ENCODE assay signal across 13 cellular contexts in genomic region chr22:40383905-40384304, GRCh38. TPM values are rescaled to one million over a fixed set of nuclear protein-coding genes. Genes with fewer than 3 reads are reported as not detected.
DNase-seq lines count a peak whose midpoint lies in the region; ATAC-seq and TF ChIP-seq lines count a peak whose summit lies in the region.
"Had no signal": no experiment of that assay in that cellular context is flagged by ENCODE, and none has a peak within 500 bp of the region (broad histone marks: within the 10 kb centered on the region; RNA-seq: fewer than 3 reads in every experiment).

No MANE protein-coding gene starts in this region.

- no peak overlapping the region for H3K4me3 Mint-ChIP-seq in activated naive CD8-positive, alpha-beta T cell treated with anti-CD3 and anti-CD28 coated beads for 36 hours
- peak overlapping the region; percentile 24 for H3K4me3 Mint-ChIP-seq in memory B cell

- peaks cover 60% of the 10 kb centered on the region for H3K4me1 Mint-ChIP-seq in activated naive CD8-positive, alpha-beta T cell treated with anti-CD3 and anti-CD28 coated beads for 36 hours
- peaks cover 51% of the 10 kb centered on the region for H3K4me1 Mint-ChIP-seq in memory B cell

- H3K4me3 ChIP-seq in AG09309 (ENCODE audit: control insufficient read depth, low read depth, low read length) = no peak overlapping the region
- H3K4me3 ChIP-seq: left lung, thyroid gland had no signal

- TF ChIP-seq CTCF in AG09309 (IDR thresholded peaks at IDR 0.05; ENCODE audit: control insufficient read depth, insufficient read depth, low read depth, low read length, missing control alignments) (no peak), GM10266 (IDR thresholded peaks at IDR 0.05; ENCODE audit: control insufficient read depth, insufficient read depth, low read depth, missing control alignments) (no peak)

- no peaks in the 10 kb centered on the region for H3K9me3 Mint-ChIP-seq in activated naive CD8-positive, alpha-beta T cell treated with anti-CD3 and anti-CD28 coated beads for 36 hours
- H3K9me3 Mint-ChIP-seq in memory B cell = no peaks in the 10 kb centered on the region

- peak; percentile 43 for DNase-seq in AG09309 (ENCODE audit: low read depth)
- peak; percentile 44 for DNase-seq in GM04504 (ENCODE audit: low read depth)
- no peak for DNase-seq in activated naive CD8-positive, alpha-beta T cell treated with anti-CD3 and anti-CD28 coated beads for 36 hours
- no peak for DNase-seq in memory B cell (ENCODE audit: low spot score in 2 of 2)
- no peak for DNase-seq in GM10266 (ENCODE audit: extremely low spot score)
- DNase-seq in RPMI8226 = no peak
- DNase-seq: activated CD8-positive, alpha-beta memory T cell treated with anti-CD3 and anti-CD28 coated beads, Interleukin-2, amount 50 U/mL, for 4 hours; left lung; NK-92 treated with Interleukin-12 subunit alpha and Interleukin-12 subunit beta, amount 100 ng/mL, for 24 hours; T-helper 1 cell; thyroid gland had no signal

- H3K27ac Mint-ChIP-seq in activated naive CD8-positive, alpha-beta T cell treated with anti-CD3 and anti-CD28 coated beads for 36 hours = peak overlapping the region; percentile 8
- peak overlapping the region; percentile 14 for H3K27ac Mint-ChIP-seq in memory B cell

- ATAC-seq in memory B cell (ENCODE audit: low read depth) (no peak), GM19452 (IDR thresholded peaks at IDR 0.05; ENCODE audit: unreplicated experiment) (no peak), GM18868 (IDR thresholded peaks at IDR 0.05; ENCODE audit: unreplicated experiment) (no peak)
- ATAC-seq: left lung had no signal

- peaks cover 16% of the 10 kb centered on the region for H3K36me3 Mint-ChIP-seq in activated naive CD8-positive, alpha-beta T cell treated with anti-CD3 and anti-CD28 coated beads for 36 hours
- H3K36me3 Mint-ChIP-seq in memory B cell = peaks cover 5% of the 10 kb centered on the region

- H3K27me3 Mint-ChIP-seq in activated naive CD8-positive, alpha-beta T cell treated with anti-CD3 and anti-CD28 coated beads for 36 hours = no peaks in the 10 kb centered on the region
- no peaks in the 10 kb centered on the region for H3K27me3 Mint-ChIP-seq in memory B cell

RNA-seq across cellular contexts. Expression of gene SGSM3, which starts 13.5 kb away (rescaled TPM):
- 10 to 100 TPM; 37.6 to 41.4 TPM for total RNA-seq in activated naive CD8-positive, alpha-beta T cell treated with anti-CD3 and anti-CD28 coated beads for 36 hours

RNA-seq across cellular contexts. Expression of gene ADSL, which starts 37.6 kb away (rescaled TPM):
- 100 to 1,000 TPM; 174 to 178 TPM for total RNA-seq in activated naive CD8-positive, alpha-beta T cell treated with anti-CD3 and anti-CD28 coated beads for 36 hours

Comparison
In these comparisons a context has a peak if more than half of its experiments do, and no peak if none do; other contexts are left out.
1. DNase-seq: peak in AG09309 (single experiment) and GM04504 (single experiment); none in activated naive CD8-positive, alpha-beta T cell treated with anti-CD3 and anti-CD28 coated beads for 36 hours (single experiment), memory B cell (0 of 2), GM10266 (single experiment) and RPMI8226 (single experiment).